In the genomic region with DNA sequence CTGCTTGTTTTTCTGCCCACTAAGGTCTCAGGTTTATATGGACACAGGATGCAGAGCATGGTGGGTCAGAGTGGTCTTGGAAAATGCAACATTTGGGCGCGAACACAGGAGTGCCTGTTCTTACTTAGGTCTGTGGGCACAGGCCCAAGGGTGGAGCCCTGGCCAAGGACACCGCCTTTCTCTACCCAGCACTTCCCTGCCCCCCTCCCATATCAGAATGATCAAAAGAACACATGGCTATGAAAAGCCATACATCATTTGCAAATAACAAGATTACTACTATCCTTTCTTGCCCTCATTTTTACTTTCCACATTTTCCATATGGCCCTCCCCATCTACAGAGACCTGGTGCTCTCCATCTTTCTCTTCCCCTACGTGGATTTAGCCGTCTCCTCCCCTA, we compare ENCODE assay signal across 27 cellular contexts.
"Had no signal": no experiment of that assay in that cellular context is flagged by ENCODE, and none has a peak within 500 bp of the region (broad histone marks: within the 10 kb centered on the region; RNA-seq: fewer than 3 reads in every experiment).

No MANE protein-coding gene starts in this region.

- H3K4me1 ChIP-seq: esophagus squamous epithelium, prostate gland, right atrium auricular region, suprapubic skin, transverse colon, vagina had no signal

- H3K4me2 ChIP-seq: smooth muscle cell had no signal

- H3K36me3 Mint-ChIP-seq: mesothelial cell of epicardium; naive thymus-derived CD4-positive, alpha-beta T cell had no signal

- H3K27me3 ChIP-seq: esophagus squamous epithelium, right atrium auricular region, suprapubic skin, transverse colon, vagina had no signal

- H3K4me1 Mint-ChIP-seq: naive thymus-derived CD4-positive, alpha-beta T cell; stimulated activated naive CD8-positive, alpha-beta T cell treated with anti-CD3 and anti-CD28 coated beads, Interleukin-15, amount 100 ng/mL, for 72 hours had no signal

- ATAC-seq: effector memory CD8-positive, alpha-beta T cell; heart right ventricle; left cardiac atrium; naive thymus-derived CD4-positive, alpha-beta T cell; sciatic nerve; stimulated activated naive CD8-positive, alpha-beta T cell treated with anti-CD3 and anti-CD28 coated beads, Interleukin-15, amount 100 ng/mL, for 72 hours had no signal

- H3K9me3 Mint-ChIP-seq: effector memory CD8-positive, alpha-beta T cell; mesothelial cell of epicardium; naive thymus-derived CD4-positive, alpha-beta T cell; neural crest cell; stimulated activated naive CD8-positive, alpha-beta T cell treated with anti-CD3 and anti-CD28 coated beads, Interleukin-15, amount 100 ng/mL, for 72 hours had no signal

- H3K9me3 ChIP-seq: esophagus squamous epithelium, heart right ventricle, prostate gland, right atrium auricular region, suprapubic skin, transverse colon, vagina had no signal

- DNase-seq: cortex of kidney; effector memory CD8-positive, alpha-beta T cell; erythroblast; esophagus squamous epithelium; foreskin melanocyte; glutamatergic neuron; heart right ventricle; hippocampal formation; left cardiac atrium; mesenchymal stem cell; naive thymus-derived CD4-positive, alpha-beta T cell; stimulated activated CD4-positive, alpha-beta T cell treated with anti-CD3 and anti-CD28 coated beads, Interleukin-12 subunit alpha, Interleukin-12 subunit beta, amount 100 ng/mL, for 4 hours; stimulated activated CD4-positive, alpha-beta T cell treated with anti-CD3 and anti-CD28 coated beads, Interleukin-1b, Interleukin-23, amount 100 ng/mL, for 48 hours; stimulated activated CD4-positive, alpha-beta T cell treated with anti-CD3 and anti-CD28 coated beads, Interleukin-4, amount 100 ng/mL, for 1 hour; stimulated activated CD8-positive, alpha-beta memory T cell treated with anti-CD3 and anti-CD28 coated beads, Interleukin-4, amount 100 ng/mL, for 48 hours; stimulated activated naive CD4-positive, alpha-beta T cell; stimulated activated naive CD8-positive, alpha-beta T cell treated with anti-CD3 and anti-CD28 coated beads, Interleukin-15, amount 100 ng/mL, for 72 hours; transverse colon had no signal

- H3K4me3 ChIP-seq: esophagus squamous epithelium, heart right ventricle, lung, prostate gland, right atrium auricular region, smooth muscle cell, suprapubic skin, transverse colon, vagina had no signal

- H3K4me3 Mint-ChIP-seq: effector memory CD8-positive, alpha-beta T cell; mesothelial cell of epicardium; naive thymus-derived CD4-positive, alpha-beta T cell; neural crest cell; stimulated activated naive CD8-positive, alpha-beta T cell treated with anti-CD3 and anti-CD28 coated beads, Interleukin-15, amount 100 ng/mL, for 72 hours had no signal

- H3K27ac ChIP-seq: esophagus squamous epithelium, heart right ventricle, prostate gland, right atrium auricular region, suprapubic skin, transverse colon, vagina had no signal

- H3K27ac Mint-ChIP-seq: effector memory CD8-positive, alpha-beta T cell; mesothelial cell of epicardium; naive thymus-derived CD4-positive, alpha-beta T cell; stimulated activated naive CD8-positive, alpha-beta T cell treated with anti-CD3 and anti-CD28 coated beads, Interleukin-15, amount 100 ng/mL, for 72 hours had no signal

- H3K36me3 ChIP-seq: esophagus squamous epithelium, heart right ventricle, prostate gland, right atrium auricular region, suprapubic skin, transverse colon, vagina had no signal
